8 cellular contexts compared by ENCODE assay signal in the genomic region with DNA sequence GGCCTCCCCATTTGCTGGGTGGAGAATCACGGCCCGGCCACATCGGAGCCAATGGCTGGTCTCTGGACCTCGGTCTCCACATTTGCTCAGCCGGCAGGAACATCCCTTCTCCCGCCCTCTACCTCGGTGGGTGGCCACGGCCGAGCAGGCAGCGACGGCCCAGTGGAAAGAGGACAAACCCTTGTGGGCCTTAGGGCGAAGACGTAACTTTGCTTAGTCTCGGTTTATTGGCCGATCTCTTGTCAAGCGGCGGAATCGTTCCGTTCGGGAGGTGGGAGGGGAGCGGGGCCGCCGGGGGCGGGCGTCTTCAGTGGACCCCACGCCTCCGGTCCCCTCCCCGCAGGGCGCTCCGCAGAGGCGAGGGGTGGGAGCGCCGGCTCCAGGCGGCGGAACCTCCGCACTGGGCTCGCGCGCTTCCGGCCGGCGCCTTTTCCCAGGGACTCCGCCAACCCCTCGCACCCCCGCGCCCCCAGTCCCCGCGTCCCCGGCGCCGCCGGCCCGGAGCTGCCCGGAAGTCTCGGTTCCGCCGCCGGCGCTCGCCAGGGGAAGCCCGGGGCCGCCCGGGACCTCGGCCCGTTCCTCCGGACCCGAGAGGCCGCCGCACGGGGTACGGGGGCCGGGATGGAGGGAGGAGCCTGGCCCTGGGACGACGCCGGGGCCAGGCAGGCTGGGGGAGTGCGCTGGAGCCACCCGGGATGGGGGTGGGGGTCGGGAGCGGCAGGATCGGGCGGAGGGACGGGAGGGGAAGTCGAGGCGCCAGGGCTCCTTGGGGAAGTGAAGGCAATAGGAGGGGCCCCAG. TPM values are rescaled to one million over a fixed set of nuclear protein-coding genes. Genes with fewer than 3 reads are reported as not detected.
A peak's percentile ranks its signal among the peaks of the same experiment; 100 is the strongest.
DNase-seq lines count a peak whose midpoint lies in the region; ATAC-seq, FAIRE-seq and TF ChIP-seq lines count a peak whose summit lies in the region.

A gene with protein sequence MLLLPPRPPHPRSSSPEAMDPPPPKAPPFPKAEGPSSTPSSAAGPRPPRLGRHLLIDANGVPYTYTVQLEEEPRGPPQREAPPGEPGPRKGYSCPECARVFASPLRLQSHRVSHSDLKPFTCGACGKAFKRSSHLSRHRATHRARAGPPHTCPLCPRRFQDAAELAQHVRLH (plus strand): TSS at position 426 of the 799 bp plus-strand sequence. CDS start 1,507 bp downstream, outside the sequence.

- no peak for TF ChIP-seq EP300 in Ishikawa (IDR thresholded peaks at IDR 0.05; ENCODE audit: borderline replicate concordance)

- no peaks in the 10 kb centered on the region for H3K27me3 Mint-ChIP-seq in astrocyte (ENCODE audit: low read depth, unreplicated experiment)

- H4K20me1 ChIP-seq in astrocyte (ENCODE audit: insufficient read depth, low read length), result peaks cover 27% of the 10 kb centered on the region

- intact Hi-C loops in T-helper 1 cell treated with Interleukin-12 subunit alpha and Interleukin-12 subunit beta and Interleukin-4 antibody, amounts not matched to agents 30 ng/mL and 1 ng/mL, for 36 hours (cut with micrococcal nuclease), result loop anchor here (1.0 to 5.0 kb wide), 4 partner anchors 8 to 1438 kb away; a partner anchor contains a TSS
- intact Hi-C loops in left ventricle myocardium superior (cut with micrococcal nuclease) (no loop called here), posterior vena cava (cut with DNase I) (no loop called here)

- peaks cover 70% of the 10 kb centered on the region for H3K79me2 ChIP-seq in astrocyte (ENCODE audit: insufficient read depth, low read length)

- peaks cover 9% of the 10 kb centered on the region for H3K36me3 ChIP-seq in astrocyte (ENCODE audit: insufficient read depth, low read length)

- peaks cover 40% of the 10 kb centered on the region for H3K4me1 ChIP-seq in astrocyte (ENCODE audit: insufficient read depth, low read length)

- H3K36me3 Mint-ChIP-seq in astrocyte (ENCODE audit: low read depth, unreplicated experiment), result peaks cover 7% of the 10 kb centered on the region

- H3K9me3 Mint-ChIP-seq in astrocyte (ENCODE audit: unreplicated experiment), result no peaks in the 10 kb centered on the region

- H3K9me3 ChIP-seq in astrocyte (ENCODE audit: insufficient read depth, low read depth, low read length), result no peaks in the 10 kb centered on the region

- FAIRE-seq in astrocyte (lab: Jason Lieb, UNC), result no peak

- DNase-seq in NCI-H345 (lab: John Stamatoyannopoulos, UW) (peak; percentile 63), NCI-H345 treated with DMSO at 0.1 percent for 48 hours (lab: John Stamatoyannopoulos, UW; ENCODE audit: unreplicated experiment) (no peak), astrocyte (ENCODE audit: low read depth) (peak; percentile 86), left ventricle myocardium superior (peak; percentile 84), posterior vena cava (ENCODE audit: low spot score) (no peak)

- peak within 1 kb of the TSS; percentile 92 for H3K9ac ChIP-seq in astrocyte (ENCODE audit: low read length)

- H3K4me3 Mint-ChIP-seq in astrocyte (ENCODE audit: unreplicated experiment), result peak within 1 kb of the TSS; percentile 89

- TF ChIP-seq RAD21 in Ishikawa (IDR thresholded peaks at IDR 0.05; ENCODE audit: low read depth), result no peak

- H3K27me3 ChIP-seq in astrocyte (ENCODE audit: insufficient read depth, low read length), result no peaks in the 10 kb centered on the region

- TF ChIP-seq CTCF in astrocyte (IDR thresholded peaks at IDR 0.05; ENCODE audit: insufficient read depth, low read depth, low read length), result no peak

- peak within 1 kb of the TSS; percentile 84 for H3K27ac Mint-ChIP-seq in astrocyte (ENCODE audit: unreplicated experiment)

- H3K4me3 ChIP-seq in astrocyte (ENCODE audit: insufficient read depth, low read depth, low read length), result peak within 1 kb of the TSS; percentile 76

- H3K4me2 ChIP-seq in astrocyte (ENCODE audit: low read length), result peak within 1 kb of the TSS; percentile 100

- H3K4me1 Mint-ChIP-seq in astrocyte (ENCODE audit: low read depth, unreplicated experiment), result peaks cover 30% of the 10 kb centered on the region

- peak within 1 kb of the TSS; percentile 71 for H3K27ac ChIP-seq in astrocyte (ENCODE audit: low read depth, low read length)

- ATAC-seq in left ventricle myocardium superior (peak; percentile 73), GM18870 (IDR thresholded peaks at IDR 0.05; ENCODE audit: unreplicated experiment) (no peak)

- peak within 1 kb of the TSS; percentile 70 for H2AFZ ChIP-seq in astrocyte (ENCODE audit: low read depth, low read length)

TF ChIP-seq in Ishikawa, 13 proteins besides CTCF, POLR2A, EP300 and RAD21:
- TF ChIP-seq TAF1 (IDR thresholded peaks at IDR 0.05; ENCODE audit: low read depth) (peak; percentile 70), EGR1 (IDR thresholded peaks at IDR 0.05) (0 out of 2 replicates have a peak, but pooled peaks have one; percentile 3), NFIC (IDR thresholded peaks at IDR 0.05) (no peak), FOXM1 (IDR thresholded peaks at IDR 0.05; ENCODE audit: borderline replicate concordance, low read depth) (no peak), YY1 (IDR thresholded peaks at IDR 0.05; ENCODE audit: low read depth) (no peak), TEAD4 (IDR thresholded peaks at IDR 0.05) (no peak), TCF12 (IDR thresholded peaks at IDR 0.05; ENCODE audit: low read depth) (no peak), ZBTB7A (IDR thresholded peaks at IDR 0.05; ENCODE audit: low read depth) (peak; percentile 83), CREB1 (IDR thresholded peaks at IDR 0.05; ENCODE audit: low read depth) (no peak)
- TF ChIP-seq, protein P1, sequence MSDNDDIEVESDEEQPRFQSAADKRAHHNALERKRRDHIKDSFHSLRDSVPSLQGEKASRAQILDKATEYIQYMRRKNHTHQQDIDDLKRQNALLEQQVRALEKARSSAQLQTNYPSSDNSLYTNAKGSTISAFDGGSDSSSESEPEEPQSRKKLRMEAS (IDR thresholded peaks at IDR 0.05), result peak; percentile 44; the same call in 1 of the 2 replicates
- TF ChIP-seq, protein P2, sequence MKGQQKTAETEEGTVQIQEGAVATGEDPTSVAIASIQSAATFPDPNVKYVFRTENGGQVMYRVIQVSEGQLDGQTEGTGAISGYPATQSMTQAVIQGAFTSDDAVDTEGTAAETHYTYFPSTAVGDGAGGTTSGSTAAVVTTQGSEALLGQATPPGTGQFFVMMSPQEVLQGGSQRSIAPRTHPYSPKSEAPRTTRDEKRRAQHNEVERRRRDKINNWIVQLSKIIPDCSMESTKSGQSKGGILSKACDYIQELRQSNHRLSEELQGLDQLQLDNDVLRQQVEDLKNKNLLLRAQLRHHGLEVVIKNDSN (IDR thresholded peaks at IDR 0.05), result no peak
- TF ChIP-seq, protein P3, sequence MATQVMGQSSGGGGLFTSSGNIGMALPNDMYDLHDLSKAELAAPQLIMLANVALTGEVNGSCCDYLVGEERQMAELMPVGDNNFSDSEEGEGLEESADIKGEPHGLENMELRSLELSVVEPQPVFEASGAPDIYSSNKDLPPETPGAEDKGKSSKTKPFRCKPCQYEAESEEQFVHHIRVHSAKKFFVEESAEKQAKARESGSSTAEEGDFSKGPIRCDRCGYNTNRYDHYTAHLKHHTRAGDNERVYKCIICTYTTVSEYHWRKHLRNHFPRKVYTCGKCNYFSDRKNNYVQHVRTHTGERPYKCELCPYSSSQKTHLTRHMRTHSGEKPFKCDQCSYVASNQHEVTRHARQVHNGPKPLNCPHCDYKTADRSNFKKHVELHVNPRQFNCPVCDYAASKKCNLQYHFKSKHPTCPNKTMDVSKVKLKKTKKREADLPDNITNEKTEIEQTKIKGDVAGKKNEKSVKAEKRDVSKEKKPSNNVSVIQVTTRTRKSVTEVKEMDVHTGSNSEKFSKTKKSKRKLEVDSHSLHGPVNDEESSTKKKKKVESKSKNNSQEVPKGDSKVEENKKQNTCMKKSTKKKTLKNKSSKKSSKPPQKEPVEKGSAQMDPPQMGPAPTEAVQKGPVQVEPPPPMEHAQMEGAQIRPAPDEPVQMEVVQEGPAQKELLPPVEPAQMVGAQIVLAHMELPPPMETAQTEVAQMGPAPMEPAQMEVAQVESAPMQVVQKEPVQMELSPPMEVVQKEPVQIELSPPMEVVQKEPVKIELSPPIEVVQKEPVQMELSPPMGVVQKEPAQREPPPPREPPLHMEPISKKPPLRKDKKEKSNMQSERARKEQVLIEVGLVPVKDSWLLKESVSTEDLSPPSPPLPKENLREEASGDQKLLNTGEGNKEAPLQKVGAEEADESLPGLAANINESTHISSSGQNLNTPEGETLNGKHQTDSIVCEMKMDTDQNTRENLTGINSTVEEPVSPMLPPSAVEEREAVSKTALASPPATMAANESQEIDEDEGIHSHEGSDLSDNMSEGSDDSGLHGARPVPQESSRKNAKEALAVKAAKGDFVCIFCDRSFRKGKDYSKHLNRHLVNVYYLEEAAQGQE (IDR thresholded peaks at IDR 0.05; ENCODE audit: low read depth), result no peak
TF ChIP-seq in Ishikawa: peak in this region for 4.

RNA-seq across cellular contexts. Expression of the gene that starts here (rescaled TPM):
- total RNA-seq in T-helper 1 cell treated with Interleukin-12 subunit alpha and Interleukin-12 subunit beta and Interleukin-4 antibody, amounts not matched to agents 30 ng/mL and 1 ng/mL, for 36 hours, result 42.6 and 46.1 TPM in 2 replicates
- total RNA-seq in astrocyte, result 35.8 and 36.6 TPM in 2 replicates
- total RNA-seq in left ventricle myocardium superior, result 12.3 TPM
- total RNA-seq in posterior vena cava, result 10 to 100 TPM; 32.0 to 36.7 TPM

Comparison
In these comparisons a context has a peak if more than half of its experiments do, and no peak if none do; other contexts are left out.
1. DNase-seq: peak in NCI-H345 (single experiment), astrocyte (single experiment) and left ventricle myocardium superior (single experiment); none in NCI-H345 treated with DMSO at 0.1 percent for 48 hours (single experiment) and posterior vena cava (single experiment).